8 cellular contexts compared by ENCODE assay signal in the genomic region with DNA sequence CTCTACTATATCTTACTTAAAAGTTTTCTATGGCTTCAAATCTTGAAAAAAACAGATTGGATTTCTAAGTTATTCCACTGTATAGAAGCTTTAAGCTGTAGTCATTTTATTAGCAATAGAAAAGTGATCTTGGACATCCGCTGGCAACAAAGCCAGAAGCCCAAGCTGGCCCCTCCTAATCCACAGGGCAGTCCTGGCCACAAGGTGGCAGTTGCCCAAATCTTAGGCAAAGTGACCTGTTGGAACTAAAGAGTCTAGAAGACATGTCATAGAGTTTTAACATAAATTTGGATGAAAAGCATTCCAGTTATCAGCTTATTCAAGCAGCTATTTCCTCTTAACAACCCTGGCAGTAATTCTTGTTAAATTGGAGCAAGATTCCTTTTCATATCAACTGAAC.
DNase-seq lines count a peak whose midpoint lies in the region; ATAC-seq and TF ChIP-seq lines count a peak whose summit lies in the region.

No MANE protein-coding gene starts in this region.

- POLR2A ChIA-PET in naive thymus-derived CD4-positive, alpha-beta T cell (lab: Charles Lee) = interaction anchor here (0.8 kb wide), 1 partner anchor 80 kb away, joined by 3 read pairs; a partner anchor contains a TSS

- no peaks in the 10 kb centered on the region for H3K4me1 Mint-ChIP-seq in endothelial cell (ENCODE audit: unreplicated experiment)
- peaks cover 0 to 4% (median 0%) of the 10 kb centered on the region in 7 donors for H3K4me1 Mint-ChIP-seq in naive thymus-derived CD4-positive, alpha-beta T cell

- no peaks in the 10 kb centered on the region for H3K27me3 ChIP-seq in naive thymus-derived CD4-positive, alpha-beta T cell (ENCODE audit: control insufficient read depth in 2 of 2, insufficient read depth in 2 of 2, low read length in 2 of 2)

- H3K36me3 Mint-ChIP-seq in endothelial cell (ENCODE audit: low read depth, unreplicated experiment) = peaks cover 5% of the 10 kb centered on the region
- H3K36me3 Mint-ChIP-seq in naive thymus-derived CD4-positive, alpha-beta T cell = peaks cover 3 to 10% (median 8%) of the 10 kb centered on the region in 5 donors

- no peak overlapping the region for H3K27ac ChIP-seq in naive thymus-derived CD4-positive, alpha-beta T cell (ENCODE audit: low read depth, low read length)

- H3K4me1 ChIP-seq in naive thymus-derived CD4-positive, alpha-beta T cell (ENCODE audit: control insufficient read depth in 2 of 2, insufficient read depth in 2 of 2, low read length in 2 of 2) = no peaks in the 10 kb centered on the region

- ATAC-seq in SK-N-SH treated with all-trans-retinoic acid at 6 μM for 48 hours = peak; percentile 91
- ATAC-seq in naive thymus-derived CD4-positive, alpha-beta T cell = peak; percentile 62
- ATAC-seq in HG03439 (IDR thresholded peaks at IDR 0.05; ENCODE audit: unreplicated experiment) = no peak
- no peak for ATAC-seq in HG03571 (IDR thresholded peaks at IDR 0.05; ENCODE audit: unreplicated experiment)
- no peak for ATAC-seq in esophagus mucosa

- TF ChIP-seq CTCF in AG09319 (IDR thresholded peaks at IDR 0.05; ENCODE audit: low read depth, low read length) (peak; percentile 51), GM12874 (IDR thresholded peaks at IDR 0.05; ENCODE audit: insufficient read depth, low read depth, low read length) (peak; percentile 42), endothelial cell (IDR thresholded peaks at IDR 0.05; ENCODE audit: unreplicated experiment) (peak; percentile 51)

- H3K36me3 ChIP-seq in naive thymus-derived CD4-positive, alpha-beta T cell (ENCODE audit: control insufficient read depth in 2 of 3, insufficient read depth in 3 of 3, low read length in 3 of 3) = no peaks in the 10 kb centered on the region

- CTCF ChIA-PET in naive thymus-derived CD4-positive, alpha-beta T cell (lab: Charles Lee) = interaction anchor here (0.6 to 1.7 kb wide), 5 partner anchors 79 to 457 kb away, joined by 3 to 7 read pairs (median 3); no protein-coding TSS in a partner anchor

- peaks cover 0 to 4% (median 0%) of the 10 kb centered on the region in 3 experiments for H3K9me3 ChIP-seq in naive thymus-derived CD4-positive, alpha-beta T cell (ENCODE audit: control insufficient read depth in 2 of 3, low read length in 3 of 3)

- DNase-seq in AG09319 (ENCODE audit: extremely low read depth, low read depth) (no peak), endothelial cell (ENCODE audit: low spot score) (peak; percentile 53)
- DNase-seq in naive thymus-derived CD4-positive, alpha-beta T cell = peak in 4 of 9 donors; percentile 13 to 24 (median 18)

- peaks cover 6% of the 10 kb centered on the region for H3K9me3 Mint-ChIP-seq in endothelial cell (ENCODE audit: unreplicated experiment)
- H3K9me3 Mint-ChIP-seq in naive thymus-derived CD4-positive, alpha-beta T cell = peaks cover 0 to 23% (median 12%) of the 10 kb centered on the region in 11 donors

- intact Hi-C loops in naive thymus-derived CD4-positive, alpha-beta T cell (cut with micrococcal nuclease) = loop anchor here (1.0 to 2.0 kb wide), 4 partner anchors 78 to 457 kb away; no protein-coding TSS in a partner anchor

- H3K4me3 Mint-ChIP-seq in endothelial cell (ENCODE audit: unreplicated experiment) = no peak overlapping the region
- no peak overlapping the region for H3K4me3 Mint-ChIP-seq in naive thymus-derived CD4-positive, alpha-beta T cell

- H3K27me3 Mint-ChIP-seq in endothelial cell (ENCODE audit: unreplicated experiment) = peaks cover 3% of the 10 kb centered on the region
- H3K27me3 Mint-ChIP-seq in naive thymus-derived CD4-positive, alpha-beta T cell = peaks cover 15 to 30% (median 22%) of the 10 kb centered on the region in 5 donors

- no peak overlapping the region for H3K4me3 ChIP-seq in naive thymus-derived CD4-positive, alpha-beta T cell (ENCODE audit: low read length)

- no peak overlapping the region for H3K27ac Mint-ChIP-seq in endothelial cell (ENCODE audit: unreplicated experiment)
- no peak overlapping the region for H3K27ac Mint-ChIP-seq in naive thymus-derived CD4-positive, alpha-beta T cell

TF ChIP-seq in SK-N-SH treated with all-trans-retinoic acid at 6 μM for 48 hours, 23 proteins besides CTCF, POLR2A, EP300 and RAD21:
- TF ChIP-seq OSR1 (CRISPR knock-in tag; IDR thresholded peaks at IDR 0.05) = no peak
- TF ChIP-seq ARNTL (CRISPR knock-in tag; IDR thresholded peaks at IDR 0.05; ENCODE audit: borderline replicate concordance, low read depth) = no peak
- TF ChIP-seq ESRRG (CRISPR knock-in tag; IDR thresholded peaks at IDR 0.05) = no peak
- TF ChIP-seq, protein P1, sequence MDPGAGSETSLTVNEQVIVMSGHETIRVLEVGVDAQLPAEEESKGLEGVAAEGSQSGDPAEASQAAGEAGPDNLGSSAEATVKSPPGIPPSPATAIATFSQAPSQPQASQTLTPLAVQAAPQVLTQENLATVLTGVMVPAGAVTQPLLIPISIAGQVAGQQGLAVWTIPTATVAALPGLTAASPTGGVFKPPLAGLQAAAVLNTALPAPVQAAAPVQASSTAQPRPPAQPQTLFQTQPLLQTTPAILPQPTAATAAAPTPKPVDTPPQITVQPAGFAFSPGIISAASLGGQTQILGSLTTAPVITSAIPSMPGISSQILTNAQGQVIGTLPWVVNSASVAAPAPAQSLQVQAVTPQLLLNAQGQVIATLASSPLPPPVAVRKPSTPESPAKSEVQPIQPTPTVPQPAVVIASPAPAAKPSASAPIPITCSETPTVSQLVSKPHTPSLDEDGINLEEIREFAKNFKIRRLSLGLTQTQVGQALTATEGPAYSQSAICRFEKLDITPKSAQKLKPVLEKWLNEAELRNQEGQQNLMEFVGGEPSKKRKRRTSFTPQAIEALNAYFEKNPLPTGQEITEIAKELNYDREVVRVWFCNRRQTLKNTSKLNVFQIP (CRISPR knock-in tag; IDR thresholded peaks at IDR 0.05; ENCODE audit: borderline replicate concordance, low read depth) = no peak
- TF ChIP-seq ZNF565 (CRISPR knock-in tag; conservative IDR thresholded peaks at IDR 0.05; ENCODE audit: low read depth) = no peak
- no peak for TF ChIP-seq ZC3H10 (CRISPR knock-in tag; IDR thresholded peaks at IDR 0.05)
- TF ChIP-seq BACH2 (CRISPR knock-in tag; IDR thresholded peaks at IDR 0.05; ENCODE audit: borderline replicate concordance) = no peak
- no peak for TF ChIP-seq GLIS3 (CRISPR knock-in tag; IDR thresholded peaks at IDR 0.05)
- TF ChIP-seq, protein P2, sequence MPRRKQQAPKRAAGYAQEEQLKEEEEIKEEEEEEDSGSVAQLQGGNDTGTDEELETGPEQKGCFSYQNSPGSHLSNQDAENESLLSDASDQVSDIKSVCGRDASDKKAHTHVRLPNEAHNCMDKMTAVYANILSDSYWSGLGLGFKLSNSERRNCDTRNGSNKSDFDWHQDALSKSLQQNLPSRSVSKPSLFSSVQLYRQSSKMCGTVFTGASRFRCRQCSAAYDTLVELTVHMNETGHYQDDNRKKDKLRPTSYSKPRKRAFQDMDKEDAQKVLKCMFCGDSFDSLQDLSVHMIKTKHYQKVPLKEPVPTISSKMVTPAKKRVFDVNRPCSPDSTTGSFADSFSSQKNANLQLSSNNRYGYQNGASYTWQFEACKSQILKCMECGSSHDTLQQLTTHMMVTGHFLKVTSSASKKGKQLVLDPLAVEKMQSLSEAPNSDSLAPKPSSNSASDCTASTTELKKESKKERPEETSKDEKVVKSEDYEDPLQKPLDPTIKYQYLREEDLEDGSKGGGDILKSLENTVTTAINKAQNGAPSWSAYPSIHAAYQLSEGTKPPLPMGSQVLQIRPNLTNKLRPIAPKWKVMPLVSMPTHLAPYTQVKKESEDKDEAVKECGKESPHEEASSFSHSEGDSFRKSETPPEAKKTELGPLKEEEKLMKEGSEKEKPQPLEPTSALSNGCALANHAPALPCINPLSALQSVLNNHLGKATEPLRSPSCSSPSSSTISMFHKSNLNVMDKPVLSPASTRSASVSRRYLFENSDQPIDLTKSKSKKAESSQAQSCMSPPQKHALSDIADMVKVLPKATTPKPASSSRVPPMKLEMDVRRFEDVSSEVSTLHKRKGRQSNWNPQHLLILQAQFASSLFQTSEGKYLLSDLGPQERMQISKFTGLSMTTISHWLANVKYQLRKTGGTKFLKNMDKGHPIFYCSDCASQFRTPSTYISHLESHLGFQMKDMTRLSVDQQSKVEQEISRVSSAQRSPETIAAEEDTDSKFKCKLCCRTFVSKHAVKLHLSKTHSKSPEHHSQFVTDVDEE (CRISPR knock-in tag; IDR thresholded peaks at IDR 0.05) = no peak
- TF ChIP-seq ZNF70 (CRISPR knock-in tag; IDR thresholded peaks at IDR 0.05) = no peak
- TF ChIP-seq TOX (CRISPR knock-in tag; IDR thresholded peaks at IDR 0.05; ENCODE audit: borderline replicate concordance) = no peak
- TF ChIP-seq TCF4 (CRISPR knock-in tag; IDR thresholded peaks at IDR 0.05; ENCODE audit: borderline replicate concordance) = no peak

Comparison
In these comparisons a context has a peak if more than half of its experiments do, and no peak if none do; other contexts are left out.
1. ATAC-seq: peak in SK-N-SH treated with all-trans-retinoic acid at 6 μM for 48 hours (single experiment) and naive thymus-derived CD4-positive, alpha-beta T cell (single experiment); none in HG03439 (single experiment), HG03571 (single experiment) and esophagus mucosa (single experiment).
2. Peak in every context shown above with its lines, with median percentiles within 50 percentile points of each other: CTCF ChIP-seq.